ENCODE assay signal across 9 cellular contexts in the genomic region with DNA sequence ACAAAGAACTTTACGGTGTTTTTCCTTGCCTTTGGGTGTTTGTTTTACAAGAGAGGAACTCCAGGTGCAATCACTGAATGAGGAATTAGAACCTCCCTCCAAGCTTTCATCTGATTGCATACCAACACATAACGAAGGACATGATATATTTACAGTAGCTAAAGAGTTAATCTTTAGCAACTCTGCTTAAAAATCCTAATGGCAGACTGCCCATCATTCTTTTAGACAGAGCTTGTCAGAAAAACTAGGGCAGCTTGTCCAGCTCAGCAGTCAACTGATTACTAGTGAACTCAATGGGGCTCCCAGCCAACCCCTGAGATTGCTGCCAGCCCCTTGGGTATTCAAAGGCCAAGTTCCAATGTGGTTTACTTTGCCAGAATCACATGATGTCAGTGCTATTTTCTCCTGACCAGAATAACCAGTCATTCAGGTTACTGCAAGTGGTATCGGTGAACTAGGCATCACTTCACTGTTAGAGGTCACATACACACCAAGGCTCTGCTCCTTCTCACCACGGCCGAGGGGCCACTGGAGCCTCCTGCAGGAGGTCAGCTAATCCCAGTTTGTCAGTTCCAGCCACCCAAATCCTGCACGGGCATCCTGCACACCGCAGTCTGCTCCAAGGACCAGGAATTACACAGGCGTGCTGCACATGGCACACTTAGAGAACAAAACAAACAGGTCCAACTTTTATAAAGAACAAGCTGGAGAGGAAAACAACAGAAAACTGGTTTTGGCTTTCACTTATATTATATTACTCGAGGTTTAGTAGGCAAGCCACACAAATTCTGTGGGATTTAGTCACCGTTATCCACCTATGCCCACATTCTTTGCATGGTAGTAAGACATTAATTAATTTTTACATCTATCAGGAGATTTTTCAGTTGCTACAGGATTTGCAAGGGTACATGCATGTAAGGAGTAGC.
DNase-seq lines count a peak whose midpoint lies in the region; ATAC-seq and TF ChIP-seq lines count a peak whose summit lies in the region.
"Had no signal": no experiment of that assay in that cellular context is flagged by ENCODE, and none has a peak within 500 bp of the region (broad histone marks: within the 10 kb centered on the region; RNA-seq: fewer than 3 reads in every experiment).

No MANE protein-coding gene starts in this region.

- H3K4me3 Mint-ChIP-seq in activated CD8-positive, alpha-beta memory T cell treated with anti-CD3 and anti-CD28 coated beads, Interleukin-2, amount 10 ng/mL, durations not matched to agents 7 days and 5 days: no peak overlapping the region
- no peak overlapping the region for H3K4me3 Mint-ChIP-seq in activated CD8-positive, alpha-beta T cell treated with anti-CD3 and anti-CD28 coated beads for 36 hours
- no peak overlapping the region for H3K4me3 Mint-ChIP-seq in stimulated activated memory B cell treated with anti-CD40 and anti-IgM and Interleukin-4, amounts not matched to agents 10 μg/mL and 1 μg/mL and 100 μg/mL, for 72 hours
- H3K4me3 Mint-ChIP-seq: memory B cell had no signal

- peaks cover 4% of the 10 kb centered on the region for H3K27me3 Mint-ChIP-seq in activated CD8-positive, alpha-beta memory T cell treated with anti-CD3 and anti-CD28 coated beads, Interleukin-2, amount 10 ng/mL, durations not matched to agents 7 days and 5 days
- no peaks in the 10 kb centered on the region for H3K27me3 Mint-ChIP-seq in activated CD8-positive, alpha-beta T cell treated with anti-CD3 and anti-CD28 coated beads for 36 hours
- peaks cover 9% of the 10 kb centered on the region for H3K27me3 Mint-ChIP-seq in stimulated activated memory B cell treated with anti-CD40 and anti-IgM and Interleukin-4, amounts not matched to agents 10 μg/mL and 1 μg/mL and 100 μg/mL, for 72 hours

- no peaks in the 10 kb centered on the region for H3K27me3 ChIP-seq in ovary

- H3K27ac ChIP-seq in RWPE1: peak overlapping the region; percentile 79
- H3K27ac ChIP-seq in ovary: no peak overlapping the region

- peak; percentile 56 for ATAC-seq in GM19025 (IDR thresholded peaks at IDR 0.05; ENCODE audit: low read depth, unreplicated experiment)
- ATAC-seq in activated CD8-positive, alpha-beta memory T cell treated with anti-CD3 and anti-CD28 coated beads, Interleukin-2, amount 10 ng/mL, durations not matched to agents 7 days and 5 days: no peak
- ATAC-seq in activated CD8-positive, alpha-beta T cell treated with anti-CD3 and anti-CD28 coated beads for 36 hours: no peak
- no peak for ATAC-seq in stimulated activated memory B cell treated with anti-CD40 and anti-IgM and Interleukin-4, amounts not matched to agents 10 μg/mL and 1 μg/mL and 100 μg/mL, for 72 hours

- CTCF ChIA-PET in RWPE1 (lab: Yijun Ruan, JAX): interaction anchor here (0.6 to 0.7 kb wide), 2 partner anchors 30 to 575 kb away, joined by 3 to 4 read pairs; no protein-coding TSS in a partner anchor
- CTCF ChIA-PET in activated CD8-positive, alpha-beta memory T cell treated with anti-CD3 and anti-CD28 coated beads, Interleukin-2, amount 10 ng/mL, durations not matched to agents 7 days and 5 days (lab: Charles Lee): no interaction called here
- CTCF ChIA-PET in activated CD8-positive, alpha-beta T cell treated with anti-CD3 and anti-CD28 coated beads for 36 hours (lab: Charles Lee): no interaction called here

- H3K36me3 Mint-ChIP-seq in activated CD8-positive, alpha-beta memory T cell treated with anti-CD3 and anti-CD28 coated beads, Interleukin-2, amount 10 ng/mL, durations not matched to agents 7 days and 5 days: no peaks in the 10 kb centered on the region
- H3K36me3 Mint-ChIP-seq in activated CD8-positive, alpha-beta T cell treated with anti-CD3 and anti-CD28 coated beads for 36 hours (ENCODE audit: low read depth): no peaks in the 10 kb centered on the region
- no peaks in the 10 kb centered on the region for H3K36me3 Mint-ChIP-seq in stimulated activated memory B cell treated with anti-CD40 and anti-IgM and Interleukin-4, amounts not matched to agents 10 μg/mL and 1 μg/mL and 100 μg/mL, for 72 hours
- H3K36me3 Mint-ChIP-seq: memory B cell had no signal

- TF ChIP-seq EP300 in ovary (IDR thresholded peaks at IDR 0.05): no peak

- H3K36me3 ChIP-seq in ovary: no peaks in the 10 kb centered on the region

- H3K4me3 ChIP-seq in fibroblast of villous mesenchyme (ENCODE audit: low read depth, low read length): no peak overlapping the region
- peak overlapping the region; percentile 4 for H3K4me3 ChIP-seq in ovary

- H3K4me1 ChIP-seq in ovary (ENCODE audit: insufficient read depth): peaks cover 7% of the 10 kb centered on the region

- POLR2A ChIA-PET in RWPE1 (lab: Yijun Ruan, JAX; ENCODE audit: low non-redundant PET): interaction anchor here (0.6 kb wide), 2 partner anchors 61 to 368 kb away, joined by 3 read pairs; no protein-coding TSS in a partner anchor
- POLR2A ChIA-PET in activated CD8-positive, alpha-beta T cell treated with anti-CD3 and anti-CD28 coated beads for 36 hours (lab: Charles Lee): no interaction called here

- H3K9me3 Mint-ChIP-seq in activated CD8-positive, alpha-beta memory T cell treated with anti-CD3 and anti-CD28 coated beads, Interleukin-2, amount 10 ng/mL, durations not matched to agents 7 days and 5 days (ENCODE audit: low read depth): no peaks in the 10 kb centered on the region
- no peaks in the 10 kb centered on the region for H3K9me3 Mint-ChIP-seq in activated CD8-positive, alpha-beta T cell treated with anti-CD3 and anti-CD28 coated beads for 36 hours
- H3K9me3 Mint-ChIP-seq in stimulated activated memory B cell treated with anti-CD40 and anti-IgM and Interleukin-4, amounts not matched to agents 10 μg/mL and 1 μg/mL and 100 μg/mL, for 72 hours: peaks cover 4% of the 10 kb centered on the region
- H3K9me3 Mint-ChIP-seq: memory B cell had no signal

- DNase-seq in RWPE1 (ENCODE audit: low spot score) (peak; percentile 80), fibroblast of villous mesenchyme (ENCODE audit: low read depth) (peak; percentile 28), ovary (peak; percentile 49 to 72 (median 56)), GM10266 (ENCODE audit: extremely low spot score) (no peak)
- no peak for DNase-seq in activated CD8-positive, alpha-beta memory T cell treated with anti-CD3 and anti-CD28 coated beads, Interleukin-2, amount 10 ng/mL, durations not matched to agents 7 days and 5 days
- DNase-seq in activated CD8-positive, alpha-beta T cell treated with anti-CD3 and anti-CD28 coated beads for 36 hours: no peak

- TF ChIP-seq POLR2A in ovary (IDR thresholded peaks at IDR 0.05): no peak

- intact Hi-C loops in ovary (cut with DNase I): no loop called here
- intact Hi-C loops in activated CD8-positive, alpha-beta T cell treated with anti-CD3 and anti-CD28 coated beads for 36 hours (cut with micrococcal nuclease): no loop called here

- H3K9me3 ChIP-seq in ovary: no peaks in the 10 kb centered on the region

- TF ChIP-seq CTCF in RWPE1 (conservative IDR thresholded peaks at IDR 0.05; ENCODE audit: low read depth) (no peak), fibroblast of villous mesenchyme (IDR thresholded peaks at IDR 0.05; ENCODE audit: insufficient read depth, low read depth, low read length) (no peak), ovary (IDR thresholded peaks at IDR 0.05) (no peak), GM10266 (IDR thresholded peaks at IDR 0.05; ENCODE audit: control insufficient read depth, insufficient read depth, low read depth, missing control alignments) (no peak)
- TF ChIP-seq CTCF in activated CD8-positive, alpha-beta T cell treated with anti-CD3 and anti-CD28 coated beads for 36 hours (IDR thresholded peaks at IDR 0.05): no peak

- WGBS in ovary, 3 donors: 7 to 11% (median 8%) methylated on average over 10 of the region's 10 CpGs

- H3K4me1 Mint-ChIP-seq in activated CD8-positive, alpha-beta memory T cell treated with anti-CD3 and anti-CD28 coated beads, Interleukin-2, amount 10 ng/mL, durations not matched to agents 7 days and 5 days: no peaks in the 10 kb centered on the region
- no peaks in the 10 kb centered on the region for H3K4me1 Mint-ChIP-seq in activated CD8-positive, alpha-beta T cell treated with anti-CD3 and anti-CD28 coated beads for 36 hours (ENCODE audit: low read depth)
- no peaks in the 10 kb centered on the region for H3K4me1 Mint-ChIP-seq in stimulated activated memory B cell treated with anti-CD40 and anti-IgM and Interleukin-4, amounts not matched to agents 10 μg/mL and 1 μg/mL and 100 μg/mL, for 72 hours
- H3K4me1 Mint-ChIP-seq: memory B cell had no signal

- H3K27ac Mint-ChIP-seq in activated CD8-positive, alpha-beta memory T cell treated with anti-CD3 and anti-CD28 coated beads, Interleukin-2, amount 10 ng/mL, durations not matched to agents 7 days and 5 days: no peak overlapping the region
- no peak overlapping the region for H3K27ac Mint-ChIP-seq in activated CD8-positive, alpha-beta T cell treated with anti-CD3 and anti-CD28 coated beads for 36 hours
- no peak overlapping the region for H3K27ac Mint-ChIP-seq in stimulated activated memory B cell treated with anti-CD40 and anti-IgM and Interleukin-4, amounts not matched to agents 10 μg/mL and 1 μg/mL and 100 μg/mL, for 72 hours
- H3K27ac Mint-ChIP-seq: memory B cell had no signal

Comparison
In these comparisons a context has a peak if more than half of its experiments do, and no peak if none do; other contexts are left out.
1. DNase-seq: peak in RWPE1 (single experiment), fibroblast of villous mesenchyme (single experiment) and ovary (5 of 5); none in activated CD8-positive, alpha-beta memory T cell treated with anti-CD3 and anti-CD28 coated beads, Interleukin-2, amount 10 ng/mL, durations not matched to agents 7 days and 5 days (single experiment), activated CD8-positive, alpha-beta T cell treated with anti-CD3 and anti-CD28 coated beads for 36 hours (single experiment) and GM10266 (single experiment).